In the genomic region with DNA sequence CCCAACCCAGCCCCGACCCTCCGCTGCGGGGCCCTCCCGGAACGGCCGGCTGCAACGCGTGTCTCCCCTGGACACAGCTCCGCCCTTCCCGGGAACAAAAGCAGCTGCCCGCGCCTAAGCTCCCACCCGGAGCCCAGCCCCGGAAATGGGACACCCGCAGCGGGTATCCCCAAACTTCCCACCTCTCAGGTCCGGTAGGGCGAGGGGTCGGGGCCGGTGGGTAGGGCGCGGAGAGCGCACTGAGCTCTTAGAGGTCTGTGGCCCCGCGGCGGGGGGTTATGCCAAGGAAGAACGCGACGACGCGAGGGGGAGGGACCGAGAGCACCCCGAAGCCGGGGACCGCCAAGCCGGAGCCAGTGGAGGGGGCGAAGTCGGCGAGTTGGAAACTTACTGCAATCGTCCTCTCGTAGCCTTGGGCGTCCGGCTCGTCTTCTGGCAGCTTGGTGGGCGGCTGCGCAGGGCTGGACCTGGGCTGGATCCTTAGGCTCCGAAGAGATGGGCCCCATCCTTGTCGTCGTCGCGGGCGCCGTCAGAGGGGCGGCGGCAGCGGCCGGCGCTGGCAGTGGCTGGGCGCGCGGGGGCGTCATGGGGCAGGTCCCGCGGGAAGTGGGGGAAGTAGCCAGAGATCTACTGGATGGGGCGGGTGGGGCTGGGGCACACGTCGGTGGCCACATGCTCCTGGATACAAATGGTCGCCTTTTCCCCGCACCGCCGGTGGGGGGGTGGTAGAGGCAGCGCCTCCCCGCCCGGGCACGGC, we compare ENCODE assay signal across 8 cellular contexts. TPM values are rescaled to one million over a fixed set of nuclear protein-coding genes. Genes with fewer than 3 reads are reported as not detected.
DNase-seq lines count a peak whose midpoint lies in the region; ATAC-seq and TF ChIP-seq lines count a peak whose summit lies in the region.

No MANE protein-coding gene starts in this region.

- no peaks in the 10 kb centered on the region for H3K27me3 ChIP-seq in right cardiac atrium (ENCODE audit: control insufficient read depth, insufficient read depth)
- H3K27me3 ChIP-seq in gastrocnemius medialis = no peaks in the 10 kb centered on the region

- CTCF ChIA-PET in activated CD8-positive, alpha-beta memory T cell treated with anti-CD3 and anti-CD28 coated beads, Interleukin-2, amount 10 ng/mL, durations not matched to agents 7 days and 5 days (lab: Charles Lee) = no interaction called here

- H3K27ac ChIP-seq in right cardiac atrium (ENCODE audit: low read length) (no peak overlapping the region), gastrocnemius medialis (peak overlapping the region; percentile 86 to 92 (median 88))

- peak; percentile 12 for DNase-seq in ELR (ENCODE audit: low read depth)
- peak; percentile 29 for DNase-seq in activated CD8-positive, alpha-beta memory T cell treated with anti-CD3 and anti-CD28 coated beads, Interleukin-2, amount 10 ng/mL, durations not matched to agents 7 days and 5 days
- DNase-seq in right cardiac atrium = peak in 2 of 3 donors; percentile 35 to 74
- peak in 1 of 2 donors; percentile 47 for DNase-seq in gastrocnemius medialis
- DNase-seq in NOMO-1 treated with dmso at 0.1 percent for 144 hours (lab: John Stamatoyannopoulos, UW; ENCODE audit: unreplicated experiment) = no peak
- no peak for DNase-seq in foreskin melanocyte
- DNase-seq in HCEC 1CT = no peak

- no peaks in the 10 kb centered on the region for H3K4me1 Mint-ChIP-seq in activated CD8-positive, alpha-beta memory T cell treated with anti-CD3 and anti-CD28 coated beads, Interleukin-2, amount 10 ng/mL, durations not matched to agents 7 days and 5 days

- no peak overlapping the region for H3K27ac Mint-ChIP-seq in activated CD8-positive, alpha-beta memory T cell treated with anti-CD3 and anti-CD28 coated beads, Interleukin-2, amount 10 ng/mL, durations not matched to agents 7 days and 5 days

- H3K4me1 ChIP-seq in right cardiac atrium (ENCODE audit: control insufficient read depth, insufficient read depth, low read length) = no peaks in the 10 kb centered on the region
- peaks cover 18 to 27% of the 10 kb centered on the region in 2 donors for H3K4me1 ChIP-seq in gastrocnemius medialis

- 3% methylated on average over 75 of the region's 75 CpGs for WGBS in right cardiac atrium

- intact Hi-C loops in right cardiac atrium (cut with DNase I) (no loop called here), gastrocnemius medialis (cut with DNase I; ENCODE audit: low total_unique reads) (loop anchor here (5.0 kb wide), 1 partner anchor 120 kb away; no protein-coding TSS in a partner anchor)

- no peaks in the 10 kb centered on the region for H3K36me3 ChIP-seq in gastrocnemius medialis

- H3K9me3 Mint-ChIP-seq in activated CD8-positive, alpha-beta memory T cell treated with anti-CD3 and anti-CD28 coated beads, Interleukin-2, amount 10 ng/mL, durations not matched to agents 7 days and 5 days (ENCODE audit: low read depth) = no peaks in the 10 kb centered on the region

- no peak overlapping the region for H3K4me3 Mint-ChIP-seq in activated CD8-positive, alpha-beta memory T cell treated with anti-CD3 and anti-CD28 coated beads, Interleukin-2, amount 10 ng/mL, durations not matched to agents 7 days and 5 days

- H3K27me3 Mint-ChIP-seq in activated CD8-positive, alpha-beta memory T cell treated with anti-CD3 and anti-CD28 coated beads, Interleukin-2, amount 10 ng/mL, durations not matched to agents 7 days and 5 days = peaks cover 39% of the 10 kb centered on the region

- peak; percentile 58 to 74 for TF ChIP-seq POLR2A in gastrocnemius medialis (IDR thresholded peaks at IDR 0.05)

- H3K9me3 ChIP-seq in right cardiac atrium (ENCODE audit: control insufficient read depth, low read length) (no peaks in the 10 kb centered on the region), gastrocnemius medialis (no peaks in the 10 kb centered on the region)

- no peaks in the 10 kb centered on the region for H3K36me3 Mint-ChIP-seq in activated CD8-positive, alpha-beta memory T cell treated with anti-CD3 and anti-CD28 coated beads, Interleukin-2, amount 10 ng/mL, durations not matched to agents 7 days and 5 days

- H3K4me3 ChIP-seq in right cardiac atrium (ENCODE audit: low read length) (peak overlapping the region; percentile 49), gastrocnemius medialis (peak overlapping the region; percentile 65 to 78 (median 74))

- in situ Hi-C loops in gastrocnemius medialis (cut with MboI; ENCODE audit: low sequenced_read_pairs in 4 of 4) = no loop called here

- no peak for TF ChIP-seq CTCF in gastrocnemius medialis (IDR thresholded peaks at IDR 0.05 in 4 of 5, conservative IDR thresholded peaks at IDR 0.05 in 1 of 5)

- ATAC-seq in activated CD8-positive, alpha-beta memory T cell treated with anti-CD3 and anti-CD28 coated beads, Interleukin-2, amount 10 ng/mL, durations not matched to agents 7 days and 5 days = no peak
- ATAC-seq in right cardiac atrium = peak; percentile 70 to 75
- peak; percentile 60 to 73 for ATAC-seq in gastrocnemius medialis
- no peak for ATAC-seq in GM18502 (IDR thresholded peaks at IDR 0.05; ENCODE audit: poor library complexity, unreplicated experiment)

RNA-seq across cellular contexts. Expression of a gene that starts 6.9 kb away (rescaled TPM):
- total RNA-seq in activated CD8-positive, alpha-beta memory T cell treated with anti-CD3 and anti-CD28 coated beads, Interleukin-2, amount 10 ng/mL, durations not matched to agents 7 days and 5 days = under 1 TPM; 0.03 to 0.07 TPM
- total RNA-seq in right cardiac atrium = under 1 TPM in 3 of 4 donors, not detected in 1; 0.06 to 0.20 (median 0.09) TPM
- polyA plus RNA-seq in right cardiac atrium = under 0.01 TPM
- under 1 TPM; 0.26 to 0.97 (median 0.63) TPM for total RNA-seq in gastrocnemius medialis

RNA-seq across cellular contexts. Expression of a gene that starts 11.1 kb away (rescaled TPM):
- 10 to 100 TPM in 1 of 2 experiments, 1 to 10 TPM in 1; 8.6 to 10.7 TPM for total RNA-seq in activated CD8-positive, alpha-beta memory T cell treated with anti-CD3 and anti-CD28 coated beads, Interleukin-2, amount 10 ng/mL, durations not matched to agents 7 days and 5 days
- total RNA-seq in right cardiac atrium (1 to 10 TPM; 4.0 to 7.4 (median 5.6) TPM), gastrocnemius medialis (10 to 100 TPM in 1 of 4 donors, 1 to 10 TPM in 3; 5.8 to 13.5 (median 7.7) TPM)
- 3.1 TPM for polyA plus RNA-seq in right cardiac atrium

RNA-seq across cellular contexts. Expression of a gene that starts 44.5 kb away (rescaled TPM):
- 1 to 10 TPM; 1.9 to 2.9 TPM for total RNA-seq in activated CD8-positive, alpha-beta memory T cell treated with anti-CD3 and anti-CD28 coated beads, Interleukin-2, amount 10 ng/mL, durations not matched to agents 7 days and 5 days
- total RNA-seq in right cardiac atrium (10 to 100 TPM; 11.7 to 14.2 (median 12.0) TPM), gastrocnemius medialis (10 to 100 TPM in 1 of 4 donors, 1 to 10 TPM in 3; 6.1 to 11.4 (median 7.6) TPM)
- 5.4 TPM for polyA plus RNA-seq in right cardiac atrium

Comparison
In these comparisons a context has a peak if more than half of its experiments do, and no peak if none do; other contexts are left out.
1. DNase-seq: peak in ELR (single experiment), activated CD8-positive, alpha-beta memory T cell treated with anti-CD3 and anti-CD28 coated beads, Interleukin-2, amount 10 ng/mL, durations not matched to agents 7 days and 5 days (single experiment) and right cardiac atrium (2 of 3); none in NOMO-1 treated with dmso at 0.1 percent for 144 hours (single experiment), foreskin melanocyte (single experiment) and HCEC 1CT (single experiment).
2. ATAC-seq: peak in right cardiac atrium (2 of 2) and gastrocnemius medialis (2 of 2); none in activated CD8-positive, alpha-beta memory T cell treated with anti-CD3 and anti-CD28 coated beads, Interleukin-2, amount 10 ng/mL, durations not matched to agents 7 days and 5 days (single experiment) and GM18502 (single experiment).